Comparison of ENCODE assay signal across 14 cellular contexts in the genomic region with DNA sequence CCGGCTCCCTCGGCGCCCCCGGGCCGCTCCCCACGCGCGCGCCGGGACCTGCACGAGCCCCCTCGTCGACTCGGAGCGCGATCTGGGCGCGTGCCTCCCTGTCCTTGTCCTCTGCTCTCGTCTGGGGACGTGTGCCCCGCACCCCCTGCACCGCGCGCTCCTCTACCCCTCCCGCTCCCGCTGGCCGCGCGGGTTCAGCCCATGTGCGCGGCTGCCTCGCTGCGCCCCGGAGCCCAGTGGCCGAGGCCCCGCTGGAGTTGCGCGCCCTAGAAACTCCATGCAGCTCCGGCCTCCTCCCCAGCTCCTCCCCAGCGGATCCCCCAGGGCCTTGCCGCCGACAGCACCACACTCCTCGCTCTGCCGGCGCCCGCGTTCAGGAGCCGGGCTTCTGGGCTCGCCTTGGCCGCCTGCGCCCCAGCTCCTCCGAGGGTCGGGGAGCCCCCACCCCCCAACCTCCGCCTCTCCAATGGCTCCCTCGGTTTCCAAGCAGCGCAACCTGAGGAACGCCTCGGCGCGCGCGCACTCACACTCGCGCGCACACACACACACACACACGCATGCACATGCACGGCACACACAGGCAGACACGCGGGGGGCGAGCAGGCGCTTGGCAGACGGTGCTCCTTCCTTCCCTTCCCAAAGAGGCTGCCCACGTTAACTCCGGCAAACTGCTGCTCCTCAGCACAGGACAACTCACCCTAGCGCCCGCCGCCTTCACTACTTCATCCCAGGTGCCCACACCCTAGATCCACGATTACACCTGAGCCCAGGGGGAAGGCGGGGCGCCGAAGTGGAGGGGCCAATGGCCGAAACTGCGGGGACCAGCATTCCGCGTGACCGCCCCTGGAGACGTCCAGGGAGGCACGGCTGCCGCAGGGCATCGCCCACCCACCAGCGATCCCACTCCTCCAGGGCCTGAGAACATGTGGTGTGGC.
DNase-seq lines count a peak whose midpoint lies in the region; ATAC-seq and TF ChIP-seq lines count a peak whose summit lies in the region.
"Had no signal": no experiment of that assay in that cellular context is flagged by ENCODE, and none has a peak within 500 bp of the region (broad histone marks: within the 10 kb centered on the region; RNA-seq: fewer than 3 reads in every experiment).

No MANE protein-coding gene starts in this region.

- H3K36me3 Mint-ChIP-seq in nephron progenitor cell (ENCODE audit: low read depth) (peaks cover 18% of the 10 kb centered on the region), natural killer cell (no peaks in the 10 kb centered on the region)

- no peaks in the 10 kb centered on the region for H3K9me3 ChIP-seq in HUES48 (ENCODE audit: control insufficient read depth, insufficient read depth, low read length)

- DNase-seq in DMS 273 treated with DMSO at 0.1 percent for 48 hours (lab: John Stamatoyannopoulos, UW) (peak; percentile 18), ecto neural progenitor cell (ENCODE audit: low spot score) (peak; percentile 68), nephron progenitor cell (peak; percentile 54), HUDEP-2 (lab: John Stamatoyannopoulos, UW; ENCODE audit: unreplicated experiment in 76 of 76) (no peak), natural killer cell (no peak)
- DNase-seq: GM23248; kidney; NCI-H187 treated with DMSO at 0.1 percent for 48 hours; occipital lobe; stimulated activated CD4-positive, alpha-beta T cell treated with anti-CD3 and anti-CD28 coated beads, Interleukin-2, amount 100 ng/mL, for 24 hours; stimulated activated naive CD4-positive, alpha-beta T cell treated with Interleukin-2 at 50 U/mL for 16 hours had no signal

- H3K9ac ChIP-seq in HUES48 (ENCODE audit: low read depth, low read length): peak overlapping the region; percentile 30; the same call in 1 of the 2 replicates
- H3K9ac ChIP-seq: GM23248 had no signal

- intact Hi-C loops in natural killer cell (cut with micrococcal nuclease): no loop called here

- H3K27me3 ChIP-seq in HUES48 (ENCODE audit: control insufficient read depth, insufficient read depth, low read length): peaks cover 38% of the 10 kb centered on the region

- peaks cover 14% of the 10 kb centered on the region; the same call in 1 of the 2 replicates for H3K4me1 ChIP-seq in HUES48 (ENCODE audit: control insufficient read depth, insufficient read depth, low read length)

- H3K4me1 Mint-ChIP-seq in nephron progenitor cell (peaks cover 20% of the 10 kb centered on the region), natural killer cell (no peaks in the 10 kb centered on the region)

- H3K9me3 Mint-ChIP-seq in nephron progenitor cell (peaks cover 31% of the 10 kb centered on the region), natural killer cell (no peaks in the 10 kb centered on the region)

- no peak overlapping the region for H3K27ac Mint-ChIP-seq in nephron progenitor cell
- no peak overlapping the region for H3K27ac Mint-ChIP-seq in natural killer cell

- peak overlapping the region; percentile 75 for H3K4me3 ChIP-seq in HUES48 (ENCODE audit: low read depth, low read length)
- H3K4me3 ChIP-seq: GM23248 had no signal

- H3K27ac ChIP-seq in HUES48 (ENCODE audit: low read depth, low read length): no peak overlapping the region
- H3K27ac ChIP-seq: GM23248 had no signal

- H3K27me3 Mint-ChIP-seq in nephron progenitor cell (ENCODE audit: low read depth, poor library complexity) (peaks cover 54% of the 10 kb centered on the region), natural killer cell (ENCODE audit: low read depth in 2 of 2) (peaks cover 37 to 49% of the 10 kb centered on the region in 2 donors)

- H3K4me3 Mint-ChIP-seq in nephron progenitor cell: peak overlapping the region; percentile 85
- H3K4me3 Mint-ChIP-seq in natural killer cell: no peak overlapping the region

- H3K36me3 ChIP-seq in HUES48 (ENCODE audit: control insufficient read depth, insufficient read depth, low read length): no peaks in the 10 kb centered on the region

- no peak for TF ChIP-seq CTCF in nephron progenitor cell (IDR thresholded peaks at IDR 0.05)
- TF ChIP-seq CTCF in natural killer cell (IDR thresholded peaks at IDR 0.05): no peak

- no peak for ATAC-seq in HG03095 (IDR thresholded peaks at IDR 0.05; ENCODE audit: unreplicated experiment)
- no peak for ATAC-seq in HG03378 (IDR thresholded peaks at IDR 0.05; ENCODE audit: unreplicated experiment)
- ATAC-seq in natural killer cell: no peak

Comparison
In these comparisons a context has a peak if more than half of its experiments do, and no peak if none do; other contexts are left out.
1. DNase-seq: peak in DMS 273 treated with DMSO at 0.1 percent for 48 hours (single experiment), ecto neural progenitor cell (single experiment) and nephron progenitor cell (single experiment); none in HUDEP-2 (0 of 76) and natural killer cell (single experiment).